Comparison of ENCODE assay signal across 1 cellular context in the genomic region with DNA sequence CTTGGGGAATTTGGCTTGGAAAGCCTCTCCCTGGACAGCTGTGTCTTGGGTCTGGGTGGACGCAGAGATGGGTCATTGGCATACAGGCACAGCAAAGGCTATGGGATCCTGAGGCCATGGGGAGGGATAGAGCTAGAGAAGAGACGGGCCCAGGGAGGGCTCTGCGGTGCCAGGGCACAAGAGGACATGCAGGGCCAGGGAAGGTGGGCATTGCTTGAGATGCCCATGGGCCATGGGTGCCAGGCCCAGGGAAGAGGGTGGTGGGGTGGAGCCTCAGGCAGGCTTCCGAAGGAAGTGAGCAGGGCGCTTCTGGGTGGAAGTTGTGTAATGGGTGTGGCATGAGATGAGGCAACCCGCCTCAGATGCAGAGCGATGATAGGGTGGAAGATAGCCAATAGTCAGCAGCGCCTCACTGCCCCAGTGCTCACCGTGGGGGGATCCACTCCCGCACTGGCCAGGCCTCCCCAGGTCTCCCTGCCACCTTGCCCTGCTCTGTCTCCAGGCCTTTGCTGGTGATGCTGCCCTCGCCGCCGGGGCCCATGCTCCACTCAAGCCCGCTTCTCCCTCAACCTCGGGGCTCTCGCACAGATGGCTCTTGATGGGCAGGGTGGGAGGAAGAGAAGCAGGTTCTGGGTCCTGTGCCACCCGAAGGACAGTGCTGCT.
A peak's percentile ranks its signal among the peaks of the same experiment; 100 is the strongest.
TF ChIP-seq lines count a peak whose summit lies in the region.

No MANE protein-coding gene starts in this region.

TF ChIP-seq in K562, 482 proteins besides CTCF, POLR2A, EP300 and RAD21 (continued from another document and continues in another):
- TF ChIP-seq, protein P1, sequence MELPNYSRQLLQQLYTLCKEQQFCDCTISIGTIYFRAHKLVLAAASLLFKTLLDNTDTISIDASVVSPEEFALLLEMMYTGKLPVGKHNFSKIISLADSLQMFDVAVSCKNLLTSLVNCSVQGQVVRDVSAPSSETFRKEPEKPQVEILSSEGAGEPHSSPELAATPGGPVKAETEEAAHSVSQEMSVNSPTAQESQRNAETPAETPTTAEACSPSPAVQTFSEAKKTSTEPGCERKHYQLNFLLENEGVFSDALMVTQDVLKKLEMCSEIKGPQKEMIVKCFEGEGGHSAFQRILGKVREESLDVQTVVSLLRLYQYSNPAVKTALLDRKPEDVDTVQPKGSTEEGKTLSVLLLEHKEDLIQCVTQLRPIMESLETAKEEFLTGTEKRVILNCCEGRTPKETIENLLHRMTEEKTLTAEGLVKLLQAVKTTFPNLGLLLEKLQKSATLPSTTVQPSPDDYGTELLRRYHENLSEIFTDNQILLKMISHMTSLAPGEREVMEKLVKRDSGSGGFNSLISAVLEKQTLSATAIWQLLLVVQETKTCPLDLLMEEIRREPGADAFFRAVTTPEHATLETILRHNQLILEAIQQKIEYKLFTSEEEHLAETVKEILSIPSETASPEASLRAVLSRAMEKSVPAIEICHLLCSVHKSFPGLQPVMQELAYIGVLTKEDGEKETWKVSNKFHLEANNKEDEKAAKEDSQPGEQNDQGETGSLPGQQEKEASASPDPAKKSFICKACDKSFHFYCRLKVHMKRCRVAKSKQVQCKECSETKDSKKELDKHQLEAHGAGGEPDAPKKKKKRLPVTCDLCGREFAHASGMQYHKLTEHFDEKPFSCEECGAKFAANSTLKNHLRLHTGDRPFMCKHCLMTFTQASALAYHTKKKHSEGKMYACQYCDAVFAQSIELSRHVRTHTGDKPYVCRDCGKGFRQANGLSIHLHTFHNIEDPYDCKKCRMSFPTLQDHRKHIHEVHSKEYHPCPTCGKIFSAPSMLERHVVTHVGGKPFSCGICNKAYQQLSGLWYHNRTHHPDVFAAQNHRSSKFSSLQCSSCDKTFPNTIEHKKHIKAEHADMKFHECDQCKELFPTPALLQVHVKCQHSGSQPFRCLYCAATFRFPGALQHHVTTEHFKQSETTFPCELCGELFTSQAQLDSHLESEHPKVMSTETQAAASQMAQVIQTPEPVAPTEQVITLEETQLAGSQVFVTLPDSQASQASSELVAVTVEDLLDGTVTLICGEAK (IDR thresholded peaks at IDR 0.05) = no peak
- TF ChIP-seq, protein P1 (CRISPR knock-in tag; IDR thresholded peaks at IDR 0.05) = no peak
- no peak for TF ChIP-seq ERF (CRISPR knock-in tag; IDR thresholded peaks at IDR 0.05)
- no peak for TF ChIP-seq MTF1 (CRISPR knock-in tag; IDR thresholded peaks at IDR 0.05; ENCODE audit: borderline replicate concordance)
- TF ChIP-seq ZC3H4 (CRISPR knock-in tag; IDR thresholded peaks at IDR 0.05; ENCODE audit: borderline replicate concordance) = no peak
- TF ChIP-seq, protein P2, sequence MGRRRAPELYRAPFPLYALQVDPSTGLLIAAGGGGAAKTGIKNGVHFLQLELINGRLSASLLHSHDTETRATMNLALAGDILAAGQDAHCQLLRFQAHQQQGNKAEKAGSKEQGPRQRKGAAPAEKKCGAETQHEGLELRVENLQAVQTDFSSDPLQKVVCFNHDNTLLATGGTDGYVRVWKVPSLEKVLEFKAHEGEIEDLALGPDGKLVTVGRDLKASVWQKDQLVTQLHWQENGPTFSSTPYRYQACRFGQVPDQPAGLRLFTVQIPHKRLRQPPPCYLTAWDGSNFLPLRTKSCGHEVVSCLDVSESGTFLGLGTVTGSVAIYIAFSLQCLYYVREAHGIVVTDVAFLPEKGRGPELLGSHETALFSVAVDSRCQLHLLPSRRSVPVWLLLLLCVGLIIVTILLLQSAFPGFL (CRISPR knock-in tag; IDR thresholded peaks at IDR 0.05) = no peak
- TF ChIP-seq FOS (IDR thresholded peaks at IDR 0.05; ENCODE audit: extremely low read depth, insufficient read length) = no peak
- no peak for TF ChIP-seq CBX2 (IDR thresholded peaks at IDR 0.05; ENCODE audit: insufficient read depth, low read length, poor library complexity, severe bottlenecking)
- TF ChIP-seq ZNF197 (CRISPR knock-in tag; IDR thresholded peaks at IDR 0.05; ENCODE audit: low read depth) = no peak; the same call in 1 of the 2 replicates
- TF ChIP-seq STAG1 (CRISPR knock-in tag; IDR thresholded peaks at IDR 0.05; ENCODE audit: borderline replicate concordance) = no peak
- no peak for TF ChIP-seq MTA2 (IDR thresholded peaks at IDR 0.05; ENCODE audit: low read depth)
- no peak; the same call in 1 of the 2 replicates for TF ChIP-seq POLR2H (tag; IDR thresholded peaks at IDR 0.05; ENCODE audit: low read depth)
- no peak for TF ChIP-seq FOSL1 (tag; conservative IDR thresholded peaks at IDR 0.05)
- no peak for TF ChIP-seq NONO (IDR thresholded peaks at IDR 0.05; ENCODE audit: low read depth in 2 of 2, low read length in 1 of 2)
- TF ChIP-seq GTF2E2 (tag; IDR thresholded peaks at IDR 0.05) = peak; percentile 41; the same call in 1 of the 2 replicates
- no peak for TF ChIP-seq ZNF175 (CRISPR knock-in tag; IDR thresholded peaks at IDR 0.05; ENCODE audit: low read depth)
- TF ChIP-seq KLF10 (CRISPR knock-in tag; IDR thresholded peaks at IDR 0.05) = no peak
- no peak for TF ChIP-seq NFE2 (IDR thresholded peaks at IDR 0.05; ENCODE audit: low read depth)
- TF ChIP-seq PML (IDR thresholded peaks at IDR 0.05; ENCODE audit: low read length) = no peak
- TF ChIP-seq ZNF57 (CRISPR knock-in tag; IDR thresholded peaks at IDR 0.05) = no peak
- TF ChIP-seq SNIP1 (IDR thresholded peaks at IDR 0.05; ENCODE audit: low read depth) = no peak
- no peak for TF ChIP-seq L3MBTL2 (IDR thresholded peaks at IDR 0.05)
- peak; percentile 48; the same call in 1 of the 2 replicates for TF ChIP-seq GABPA (tag; conservative IDR thresholded peaks at IDR 0.05; ENCODE audit: low read depth)
- no peak for TF ChIP-seq NR4A1 (CRISPR knock-in tag; IDR thresholded peaks at IDR 0.05)
- TF ChIP-seq NR4A1 (tag; IDR thresholded peaks at IDR 0.05) = peak; percentile 22; the same call in 1 of the 2 replicates
- peak; percentile 15; the same call in 1 of the 2 replicates for TF ChIP-seq ETV1 (tag; conservative IDR thresholded peaks at IDR 0.05; ENCODE audit: low read depth)
- TF ChIP-seq ZNF696 (CRISPR knock-in tag; conservative IDR thresholded peaks at IDR 0.05) = no peak
- TF ChIP-seq, protein P3, sequence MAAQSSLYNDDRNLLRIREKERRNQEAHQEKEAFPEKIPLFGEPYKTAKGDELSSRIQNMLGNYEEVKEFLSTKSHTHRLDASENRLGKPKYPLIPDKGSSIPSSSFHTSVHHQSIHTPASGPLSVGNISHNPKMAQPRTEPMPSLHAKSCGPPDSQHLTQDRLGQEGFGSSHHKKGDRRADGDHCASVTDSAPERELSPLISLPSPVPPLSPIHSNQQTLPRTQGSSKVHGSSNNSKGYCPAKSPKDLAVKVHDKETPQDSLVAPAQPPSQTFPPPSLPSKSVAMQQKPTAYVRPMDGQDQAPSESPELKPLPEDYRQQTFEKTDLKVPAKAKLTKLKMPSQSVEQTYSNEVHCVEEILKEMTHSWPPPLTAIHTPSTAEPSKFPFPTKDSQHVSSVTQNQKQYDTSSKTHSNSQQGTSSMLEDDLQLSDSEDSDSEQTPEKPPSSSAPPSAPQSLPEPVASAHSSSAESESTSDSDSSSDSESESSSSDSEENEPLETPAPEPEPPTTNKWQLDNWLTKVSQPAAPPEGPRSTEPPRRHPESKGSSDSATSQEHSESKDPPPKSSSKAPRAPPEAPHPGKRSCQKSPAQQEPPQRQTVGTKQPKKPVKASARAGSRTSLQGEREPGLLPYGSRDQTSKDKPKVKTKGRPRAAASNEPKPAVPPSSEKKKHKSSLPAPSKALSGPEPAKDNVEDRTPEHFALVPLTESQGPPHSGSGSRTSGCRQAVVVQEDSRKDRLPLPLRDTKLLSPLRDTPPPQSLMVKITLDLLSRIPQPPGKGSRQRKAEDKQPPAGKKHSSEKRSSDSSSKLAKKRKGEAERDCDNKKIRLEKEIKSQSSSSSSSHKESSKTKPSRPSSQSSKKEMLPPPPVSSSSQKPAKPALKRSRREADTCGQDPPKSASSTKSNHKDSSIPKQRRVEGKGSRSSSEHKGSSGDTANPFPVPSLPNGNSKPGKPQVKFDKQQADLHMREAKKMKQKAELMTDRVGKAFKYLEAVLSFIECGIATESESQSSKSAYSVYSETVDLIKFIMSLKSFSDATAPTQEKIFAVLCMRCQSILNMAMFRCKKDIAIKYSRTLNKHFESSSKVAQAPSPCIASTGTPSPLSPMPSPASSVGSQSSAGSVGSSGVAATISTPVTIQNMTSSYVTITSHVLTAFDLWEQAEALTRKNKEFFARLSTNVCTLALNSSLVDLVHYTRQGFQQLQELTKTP (IDR thresholded peaks at IDR 0.05; ENCODE audit: low read depth in 1 of 2, partially characterized antibody in 2 of 2) = no peak
- TF ChIP-seq BMI1 (IDR thresholded peaks at IDR 0.05; ENCODE audit: low read length) = no peak
- no peak for TF ChIP-seq ZNF778 (CRISPR knock-in tag; IDR thresholded peaks at IDR 0.05)
- TF ChIP-seq ZNF316 (IDR thresholded peaks at IDR 0.05) = no peak
- TF ChIP-seq, protein P4, sequence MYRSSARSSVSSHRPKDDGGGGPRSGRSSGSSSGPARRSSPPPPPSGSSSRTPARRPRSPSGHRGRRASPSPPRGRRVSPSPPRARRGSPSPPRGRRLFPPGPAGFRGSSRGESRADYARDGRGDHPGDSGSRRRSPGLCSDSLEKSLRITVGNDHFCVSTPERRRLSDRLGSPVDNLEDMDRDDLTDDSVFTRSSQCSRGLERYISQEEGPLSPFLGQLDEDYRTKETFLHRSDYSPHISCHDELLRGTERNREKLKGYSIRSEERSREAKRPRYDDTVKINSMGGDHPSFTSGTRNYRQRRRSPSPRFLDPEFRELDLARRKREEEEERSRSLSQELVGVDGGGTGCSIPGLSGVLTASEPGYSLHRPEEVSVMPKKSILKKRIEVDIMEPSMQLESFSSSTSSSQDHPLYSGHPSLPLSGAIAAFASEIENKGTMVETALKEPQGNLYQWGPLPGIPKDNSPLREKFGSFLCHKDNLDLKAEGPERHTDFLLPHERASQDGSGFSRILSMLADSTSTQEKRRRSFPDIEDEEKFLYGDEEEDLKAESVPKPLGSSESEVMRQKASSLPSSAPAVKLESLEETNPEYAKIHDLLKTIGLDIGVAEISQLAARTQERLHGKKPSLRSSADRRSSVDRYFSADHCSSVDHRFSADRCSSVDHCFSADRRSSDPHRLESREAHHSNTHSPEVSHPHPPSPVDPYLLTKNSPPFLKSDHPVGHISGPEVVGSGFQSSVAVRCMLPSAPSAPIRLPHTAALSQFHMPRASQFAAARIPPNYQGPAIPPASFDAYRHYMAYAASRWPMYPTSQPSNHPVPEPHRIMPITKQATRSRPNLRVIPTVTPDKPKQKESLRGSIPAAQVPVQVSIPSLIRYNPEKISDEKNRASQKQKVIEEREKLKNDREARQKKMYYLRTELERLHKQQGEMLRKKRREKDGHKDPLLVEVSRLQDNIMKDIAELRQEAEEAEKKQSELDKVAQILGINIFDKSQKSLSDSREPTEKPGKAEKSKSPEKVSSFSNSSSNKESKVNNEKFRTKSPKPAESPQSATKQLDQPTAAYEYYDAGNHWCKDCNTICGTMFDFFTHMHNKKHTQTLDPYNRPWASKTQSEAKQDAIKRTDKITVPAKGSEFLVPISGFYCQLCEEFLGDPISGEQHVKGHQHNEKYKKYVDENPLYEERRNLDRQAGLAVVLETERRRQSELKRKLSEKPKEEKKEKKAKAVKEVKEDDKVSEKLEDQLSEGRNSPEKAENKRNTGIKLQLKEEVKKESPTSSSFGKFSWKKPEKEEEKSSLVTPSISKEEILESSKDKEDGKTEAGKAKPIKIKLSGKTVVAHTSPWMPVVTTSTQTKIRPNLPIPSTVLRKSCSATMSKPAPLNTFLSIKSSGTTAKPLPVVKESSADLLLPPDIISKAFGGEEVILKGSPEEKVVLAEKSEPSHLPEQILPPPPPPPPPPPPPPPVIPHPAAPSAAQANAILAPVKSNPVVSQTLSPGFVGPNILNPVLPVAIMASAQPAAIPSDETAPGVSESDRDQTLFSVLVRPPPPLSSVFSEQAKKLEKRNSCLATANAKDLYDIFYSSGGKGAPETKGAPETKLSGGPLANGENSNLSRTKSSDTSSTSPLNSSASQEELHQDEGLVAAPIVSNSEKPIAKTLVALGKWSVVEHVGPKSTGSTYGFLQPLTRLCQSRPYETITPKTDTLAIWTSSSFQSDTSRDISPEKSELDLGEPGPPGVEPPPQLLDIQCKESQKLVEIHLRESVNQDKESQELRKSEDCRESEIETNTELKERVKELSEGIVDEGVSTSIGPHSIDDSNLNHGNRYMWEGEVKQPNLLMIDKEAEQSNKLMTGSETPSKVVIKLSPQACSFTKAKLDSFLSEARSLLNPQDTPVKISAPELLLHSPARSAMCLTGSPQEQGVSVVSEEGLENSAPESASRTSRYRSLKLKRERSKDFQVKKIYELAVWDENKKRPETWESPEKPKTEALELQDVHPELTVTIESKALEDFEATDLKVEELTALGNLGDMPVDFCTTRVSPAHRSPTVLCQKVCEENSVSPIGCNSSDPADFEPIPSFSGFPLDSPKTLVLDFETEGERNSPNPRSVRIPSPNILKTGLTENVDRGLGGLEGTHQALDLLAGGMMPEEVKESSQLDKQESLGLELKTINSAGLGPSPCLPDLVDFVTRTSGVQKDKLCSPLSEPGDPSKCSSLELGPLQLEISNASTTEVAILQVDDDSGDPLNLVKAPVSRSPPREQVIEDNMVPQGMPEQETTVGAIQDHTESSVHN (IDR thresholded peaks at IDR 0.05; ENCODE audit: borderline replicate concordance in 1 of 2, low read depth in 1 of 2) = no peak
- TF ChIP-seq FOXK2 (conservative IDR thresholded peaks at IDR 0.05 in 1 of 2, IDR thresholded peaks at IDR 0.05 in 1 of 2; ENCODE audit: low read depth in 2 of 2) = no peak
- no peak for TF ChIP-seq TRIM24 (IDR thresholded peaks at IDR 0.05)
- no peak; the same call in 1 of the 2 replicates for TF ChIP-seq POLR2AphosphoS2 (IDR thresholded peaks at IDR 0.05; ENCODE audit: low read length)
- TF ChIP-seq LEF1 (IDR thresholded peaks at IDR 0.05) = no peak
- TF ChIP-seq CTBP1 (IDR thresholded peaks at IDR 0.05; ENCODE audit: borderline replicate concordance) = peak; percentile 80
